In the genomic region with DNA sequence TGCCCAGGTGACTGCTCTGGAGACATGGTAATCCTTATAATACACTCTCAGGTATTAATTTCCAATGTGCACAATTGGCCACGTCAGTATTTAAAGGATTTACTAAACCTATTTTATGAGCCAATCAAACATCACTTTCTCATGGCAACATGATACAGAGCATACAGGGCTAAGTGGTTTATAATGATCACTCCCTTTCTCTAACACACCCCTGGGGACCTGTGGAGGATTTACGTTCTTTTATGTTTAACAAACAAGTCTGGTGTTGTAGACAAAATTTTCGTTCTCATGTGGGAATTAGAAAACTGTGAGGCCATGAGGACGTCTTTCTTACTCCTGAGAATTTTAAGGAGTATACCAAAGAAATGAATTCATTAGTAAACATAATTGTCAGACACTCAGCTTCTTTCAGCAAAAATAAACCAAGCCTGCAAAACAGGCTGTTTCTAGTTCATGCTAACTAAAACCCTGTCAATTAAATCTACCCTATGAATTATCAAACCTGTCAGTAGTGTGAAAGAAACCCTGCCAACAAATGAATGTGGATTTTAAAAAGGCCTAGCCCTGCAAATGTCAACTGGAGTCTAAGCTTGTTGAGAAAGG, we compare ENCODE assay signal across 16 cellular contexts.
A peak's percentile ranks its signal among the peaks of the same experiment; 100 is the strongest.
DNase-seq lines count a peak whose midpoint lies in the region; ATAC-seq and TF ChIP-seq lines count a peak whose summit lies in the region.
"Had no signal": no experiment of that assay in that cellular context is flagged by ENCODE, and none has a peak within 500 bp of the region (broad histone marks: within the 10 kb centered on the region; RNA-seq: fewer than 3 reads in every experiment).

No MANE protein-coding gene starts in this region.

- peaks cover 38% of the 10 kb centered on the region for H3K4me1 Mint-ChIP-seq in brain
- H3K4me1 Mint-ChIP-seq in activated CD4-positive, alpha-beta T cell treated with anti-CD3 and anti-CD28 coated beads for 36 hours = no peaks in the 10 kb centered on the region
- H3K4me1 Mint-ChIP-seq: CD4-positive, CD25-positive, alpha-beta regulatory T cell had no signal

- H3F3A ChIP-seq in SK-N-SH (replicated peaks; ENCODE audit: insufficient read depth) = peaks cover 12% of the 10 kb centered on the region

- no peak for TF ChIP-seq RAD21 in SK-N-SH (IDR thresholded peaks at IDR 0.05; ENCODE audit: low read length)

- no peak overlapping the region for H3K9ac ChIP-seq in SK-N-SH
- H3K9ac ChIP-seq: KMS-11 had no signal

- intact Hi-C loops in activated CD4-positive, alpha-beta T cell treated with anti-CD3 and anti-CD28 coated beads for 36 hours (cut with DNase I, micrococcal nuclease) = no loop called here

- CTCF ChIA-PET in SK-N-SH (lab: Yijun Ruan, JAX) = no interaction called here
- CTCF ChIA-PET in activated CD4-positive, alpha-beta T cell treated with anti-CD3 and anti-CD28 coated beads for 36 hours (lab: Charles Lee) = no interaction called here

- POLR2A ChIA-PET in SK-N-SH (lab: Yijun Ruan, JAX) = no interaction called here
- POLR2A ChIA-PET in activated CD4-positive, alpha-beta T cell treated with anti-CD3 and anti-CD28 coated beads for 36 hours (lab: Charles Lee) = no interaction called here

- H3K4me1 ChIP-seq in SK-N-SH (ENCODE audit: control insufficient read depth in 1 of 2, insufficient read depth in 2 of 2, low read depth in 1 of 2, low read length in 1 of 2) = peaks cover 0 to 11% of the 10 kb centered on the region in 2 experiments; a peak in 1 of 4 replicates
- H3K4me1 ChIP-seq: body of pancreas, SJSA1 had no signal

- no peak overlapping the region for H3K4me3 ChIP-seq in SK-N-SH (ENCODE audit: low read depth in 2 of 2, low read length in 1 of 2)
- H3K4me3 ChIP-seq: body of pancreas, SJSA1, skin epidermis had no signal

- H2AFZ ChIP-seq in SK-N-SH (ENCODE audit: low read depth) = no peak overlapping the region

- H3K4me2 ChIP-seq in SK-N-SH = no peak overlapping the region
- H3K4me2 ChIP-seq: KMS-11 had no signal

- no peak for TF ChIP-seq EP300 in SK-N-SH (IDR thresholded peaks at IDR 0.05; ENCODE audit: borderline replicate concordance in 1 of 2, low read depth in 1 of 2, low read length in 1 of 2)

- H3K9me2 ChIP-seq in SK-N-SH = no peaks in the 10 kb centered on the region

- H3K9me3 Mint-ChIP-seq in brain = peaks cover 0 to 5% (median 3%) of the 10 kb centered on the region in 5 experiments
- H3K9me3 Mint-ChIP-seq in activated CD4-positive, alpha-beta T cell treated with anti-CD3 and anti-CD28 coated beads for 36 hours (ENCODE audit: low read depth) = peaks cover under 1% of the 10 kb centered on the region

- DNase-seq in SK-N-SH = no peak
- peak; percentile 66 for DNase-seq in NCI-H2227 (lab: John Stamatoyannopoulos, UW; ENCODE audit: unreplicated experiment)
- no peak for DNase-seq in stimulated activated CD4-positive, alpha-beta T cell treated with anti-CD3 and anti-CD28 coated beads, Interleukin-2, amount 100 ng/mL, for 48 hours
- no peak for DNase-seq in activated CD4-positive, alpha-beta T cell treated with anti-CD3 and anti-CD28 coated beads for 36 hours
- DNase-seq in SKM-1 (lab: John Stamatoyannopoulos, UW; ENCODE audit: unreplicated experiment) = no peak
- DNase-seq: activated CD8-positive, alpha-beta memory T cell treated with anti-CD3 and anti-CD28 coated beads for 24 hours; body of pancreas; CD4-positive, CD25-positive, alpha-beta regulatory T cell; mesendoderm had no signal

- WGBS in SK-N-SH (ENCODE audit: low lambda C conversion rate) = 60% methylated on average over 4 of the region's 4 CpGs

- no peaks in the 10 kb centered on the region for H4K20me1 ChIP-seq in SK-N-SH (ENCODE audit: insufficient read depth)

- H3K36me3 ChIP-seq in SK-N-SH (replicated peaks in 1 of 2; ENCODE audit: control insufficient read depth in 1 of 2, insufficient read depth in 2 of 2, low read length in 1 of 2) = peaks cover 0 to 25% of the 10 kb centered on the region in 2 experiments
- H3K36me3 ChIP-seq: SJSA1 had no signal

- H3K27ac ChIP-seq in SK-N-SH (ENCODE audit: low read depth in 2 of 2, low read length in 1 of 2) = no peak overlapping the region
- H3K27ac ChIP-seq: body of pancreas, HL-60, KMS-11, SJSA1, skin epidermis had no signal

- peak overlapping the region; percentile 66 to 95 (median 81) for H3K27ac Mint-ChIP-seq in brain
- no peak overlapping the region for H3K27ac Mint-ChIP-seq in activated CD4-positive, alpha-beta T cell treated with anti-CD3 and anti-CD28 coated beads for 36 hours
- H3K27ac Mint-ChIP-seq: CD4-positive, CD25-positive, alpha-beta regulatory T cell had no signal

- peaks cover 9% of the 10 kb centered on the region for H3K36me3 Mint-ChIP-seq in brain
- H3K36me3 Mint-ChIP-seq in activated CD4-positive, alpha-beta T cell treated with anti-CD3 and anti-CD28 coated beads for 36 hours (ENCODE audit: low read depth) = no peaks in the 10 kb centered on the region
- H3K36me3 Mint-ChIP-seq: CD4-positive, CD25-positive, alpha-beta regulatory T cell had no signal

- TF ChIP-seq CTCF in SK-N-SH (IDR thresholded peaks at IDR 0.05) = no peak
- TF ChIP-seq CTCF in brain (conservative IDR thresholded peaks at IDR 0.05) = no peak

- H3K27me3 Mint-ChIP-seq in brain = no peaks in the 10 kb centered on the region
- H3K27me3 Mint-ChIP-seq in activated CD4-positive, alpha-beta T cell treated with anti-CD3 and anti-CD28 coated beads for 36 hours = no peaks in the 10 kb centered on the region
- H3K27me3 Mint-ChIP-seq: CD4-positive, CD25-positive, alpha-beta regulatory T cell had no signal

- no peaks in the 10 kb centered on the region for H3K27me3 ChIP-seq in SK-N-SH (ENCODE audit: insufficient read depth)
- H3K27me3 ChIP-seq: body of pancreas, SJSA1 had no signal

- peak; percentile 50; the same call in 2 of the 3 replicates for ATAC-seq in SK-N-SH treated with all-trans-retinoic acid at 6 μM for 48 hours
- no peak for ATAC-seq in activated CD4-positive, alpha-beta T cell treated with anti-CD3 and anti-CD28 coated beads for 36 hours
- no peak for ATAC-seq in GM19023 (IDR thresholded peaks at IDR 0.05; ENCODE audit: unreplicated experiment)
- ATAC-seq: body of pancreas had no signal

- H3K79me2 ChIP-seq in SK-N-SH (ENCODE audit: insufficient read depth) = peaks cover 82% of the 10 kb centered on the region

- peak overlapping the region; percentile 39 to 78 (median 41) for H3K4me3 Mint-ChIP-seq in brain
- no peak overlapping the region for H3K4me3 Mint-ChIP-seq in activated CD4-positive, alpha-beta T cell treated with anti-CD3 and anti-CD28 coated beads for 36 hours
- H3K4me3 Mint-ChIP-seq: CD4-positive, CD25-positive, alpha-beta regulatory T cell had no signal

- H3K9me3 ChIP-seq in SK-N-SH = no peaks in the 10 kb centered on the region
- H3K9me3 ChIP-seq: body of pancreas, SJSA1 had no signal

TF ChIP-seq in SK-N-SH treated with all-trans-retinoic acid at 6 μM for 48 hours, 23 proteins besides CTCF, POLR2A, EP300 and RAD21 (continues in another document):
- no peak for TF ChIP-seq ZNF8 (CRISPR knock-in tag; IDR thresholded peaks at IDR 0.05)
- TF ChIP-seq TOX (CRISPR knock-in tag; IDR thresholded peaks at IDR 0.05; ENCODE audit: borderline replicate concordance) = no peak
- no peak for TF ChIP-seq ZFP30 (CRISPR knock-in tag; IDR thresholded peaks at IDR 0.05)
- no peak for TF ChIP-seq ZNF70 (CRISPR knock-in tag; IDR thresholded peaks at IDR 0.05)
- TF ChIP-seq, protein P1, sequence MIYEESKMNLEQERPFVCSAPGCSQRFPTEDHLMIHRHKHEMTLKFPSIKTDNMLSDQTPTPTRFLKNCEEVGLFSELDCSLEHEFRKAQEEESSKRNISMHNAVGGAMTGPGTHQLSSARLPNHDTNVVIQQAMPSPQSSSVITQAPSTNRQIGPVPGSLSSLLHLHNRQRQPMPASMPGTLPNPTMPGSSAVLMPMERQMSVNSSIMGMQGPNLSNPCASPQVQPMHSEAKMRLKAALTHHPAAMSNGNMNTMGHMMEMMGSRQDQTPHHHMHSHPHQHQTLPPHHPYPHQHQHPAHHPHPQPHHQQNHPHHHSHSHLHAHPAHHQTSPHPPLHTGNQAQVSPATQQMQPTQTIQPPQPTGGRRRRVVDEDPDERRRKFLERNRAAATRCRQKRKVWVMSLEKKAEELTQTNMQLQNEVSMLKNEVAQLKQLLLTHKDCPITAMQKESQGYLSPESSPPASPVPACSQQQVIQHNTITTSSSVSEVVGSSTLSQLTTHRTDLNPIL (CRISPR knock-in tag; IDR thresholded peaks at IDR 0.05; ENCODE audit: low read depth) = no peak

TF ChIP-seq in SK-N-SH, 30 proteins besides CTCF, POLR2A, EP300 and RAD21 (continues in another document):
- TF ChIP-seq RCOR1 (IDR thresholded peaks at IDR 0.05; ENCODE audit: low read length) = no peak
- no peak for TF ChIP-seq USF2 (IDR thresholded peaks at IDR 0.05; ENCODE audit: borderline replicate concordance, low read depth, low read length)
- TF ChIP-seq, protein P2, sequence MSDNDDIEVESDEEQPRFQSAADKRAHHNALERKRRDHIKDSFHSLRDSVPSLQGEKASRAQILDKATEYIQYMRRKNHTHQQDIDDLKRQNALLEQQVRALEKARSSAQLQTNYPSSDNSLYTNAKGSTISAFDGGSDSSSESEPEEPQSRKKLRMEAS (IDR thresholded peaks at IDR 0.05; ENCODE audit: low read depth) = no peak
- no peak for TF ChIP-seq POLR2AphosphoS5 (IDR thresholded peaks at IDR 0.05; ENCODE audit: low read depth, low read length)
- TF ChIP-seq, protein P3, sequence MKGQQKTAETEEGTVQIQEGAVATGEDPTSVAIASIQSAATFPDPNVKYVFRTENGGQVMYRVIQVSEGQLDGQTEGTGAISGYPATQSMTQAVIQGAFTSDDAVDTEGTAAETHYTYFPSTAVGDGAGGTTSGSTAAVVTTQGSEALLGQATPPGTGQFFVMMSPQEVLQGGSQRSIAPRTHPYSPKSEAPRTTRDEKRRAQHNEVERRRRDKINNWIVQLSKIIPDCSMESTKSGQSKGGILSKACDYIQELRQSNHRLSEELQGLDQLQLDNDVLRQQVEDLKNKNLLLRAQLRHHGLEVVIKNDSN (IDR thresholded peaks at IDR 0.05; ENCODE audit: borderline replicate concordance, low read depth) = no peak
- TF ChIP-seq SIN3A (IDR thresholded peaks at IDR 0.05; ENCODE audit: borderline replicate concordance, low read depth, low read length) = no peak
